ENCODE assay signal across 3 cellular contexts in the genomic region with DNA sequence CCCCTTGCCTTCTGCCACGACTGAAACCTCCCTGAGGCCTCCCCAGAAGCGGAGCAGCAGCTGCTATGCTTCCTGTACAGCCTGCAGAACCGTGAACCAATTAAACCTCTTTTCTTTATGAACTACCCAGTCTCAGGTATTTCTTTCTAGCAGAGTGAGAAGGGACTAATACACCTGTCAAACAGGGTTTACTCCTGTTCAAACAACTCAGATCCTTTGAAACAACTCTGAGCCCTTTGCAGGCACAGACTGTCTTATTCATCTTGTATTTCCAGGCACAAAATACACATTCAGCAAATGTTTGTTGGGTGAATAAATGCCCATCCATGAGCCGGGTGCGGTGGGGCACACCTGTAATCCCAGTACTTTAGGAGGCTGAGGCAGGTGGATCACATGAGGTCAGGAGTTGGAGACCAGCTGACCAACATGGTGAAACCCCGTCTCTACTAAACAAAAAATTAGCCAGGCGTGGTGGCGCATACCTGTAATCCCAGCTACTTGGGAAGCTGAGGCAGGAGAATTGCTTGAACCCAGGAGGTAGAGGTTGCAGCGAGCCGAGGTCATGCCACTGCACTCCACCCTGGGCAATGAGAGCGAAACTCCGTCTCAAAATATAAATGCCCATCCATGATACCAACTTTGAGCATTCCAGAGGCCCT. TPM values are rescaled to one million over a fixed set of nuclear protein-coding genes. Genes with fewer than 3 reads are reported as not detected.
"Had no signal": no experiment of that assay in that cellular context is flagged by ENCODE, and none has a peak within 500 bp of the region (broad histone marks: within the 10 kb centered on the region; RNA-seq: fewer than 3 reads in every experiment).

No MANE protein-coding gene starts in this region.

RNA-seq across cellular contexts. Expression of a gene that starts 55.5 kb away (rescaled TPM):
- total RNA-seq: activated T-helper 1 cell treated with anti-CD3 and anti-CD28 coated beads, Interleukin-12 subunit alpha, Interleukin-12 subunit beta, Interleukin-2, Interleukin-4 antibody, amounts not matched to agents 30 ng/mL and 10 ng/mL and 1 ng/mL, durations not matched to agents 14 hours and 24 hours and 36 hours; dermis microvascular lymphatic vessel endothelial cell; stomach had no signal
